Comparison of ENCODE assay signal across 9 cellular contexts in the genomic region with DNA sequence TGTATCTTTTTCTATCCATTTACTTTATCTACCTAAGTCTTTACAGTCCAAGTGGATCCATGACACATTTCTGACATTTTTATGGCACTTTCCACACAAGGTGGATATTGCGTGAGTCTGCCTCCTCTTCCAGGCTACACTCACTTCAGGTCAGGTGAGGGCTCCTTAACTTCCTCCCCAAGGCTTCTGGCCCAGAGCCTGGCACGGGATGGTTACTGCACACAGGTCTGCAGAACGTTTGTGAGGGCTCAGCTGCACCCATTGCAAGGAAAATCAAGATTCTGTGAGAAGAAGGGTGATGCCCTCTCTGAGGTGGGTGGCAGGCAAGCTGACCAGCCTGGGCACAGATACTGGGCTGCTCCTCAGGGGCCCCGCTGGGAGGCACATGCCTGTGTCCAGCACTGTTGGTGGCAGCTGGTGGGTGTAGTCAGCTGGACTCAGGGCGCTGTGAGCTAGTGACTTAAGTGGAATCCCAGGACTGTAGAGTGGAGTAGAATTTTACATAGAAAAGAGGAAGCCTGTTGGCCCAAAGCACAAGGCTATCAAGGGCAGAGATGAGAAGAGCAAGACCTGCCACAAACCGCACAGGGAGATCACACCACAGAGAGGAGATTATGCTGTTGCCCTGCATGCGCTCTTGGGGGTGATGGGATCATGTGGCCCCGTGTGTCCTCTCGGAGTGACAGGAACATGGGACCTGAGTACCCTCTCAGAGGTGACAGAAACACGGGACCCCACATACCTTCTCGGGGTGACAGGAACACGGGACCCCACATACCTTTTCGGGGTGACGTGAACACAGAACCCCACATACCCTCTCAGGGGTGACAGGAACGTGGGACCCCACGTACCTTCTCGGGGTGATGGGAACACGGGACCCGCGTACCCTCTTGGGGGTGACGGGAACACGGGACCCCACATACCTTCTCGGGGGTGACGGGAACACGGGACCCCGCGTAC. TPM values are rescaled to one million over a fixed set of nuclear protein-coding genes. Genes with fewer than 3 reads are reported as not detected.
DNase-seq lines count a peak whose midpoint lies in the region; ATAC-seq and TF ChIP-seq lines count a peak whose summit lies in the region.
"Had no signal": no experiment of that assay in that cellular context is flagged by ENCODE, and none has a peak within 500 bp of the region (broad histone marks: within the 10 kb centered on the region; RNA-seq: fewer than 3 reads in every experiment).

No MANE protein-coding gene starts in this region.

- H3K4me1 Mint-ChIP-seq in T-cell (peaks cover 5 to 19% (median 5%) of the 10 kb centered on the region in 3 donors), immature natural killer cell (peaks cover 6% of the 10 kb centered on the region in 2 donors)

- no peaks in the 10 kb centered on the region for H3K27me3 ChIP-seq in A673 (replicated peaks; ENCODE audit: insufficient read depth, low read depth, low read length, poor library complexity)

- H3K36me3 Mint-ChIP-seq in T-cell (no peaks in the 10 kb centered on the region), immature natural killer cell (no peaks in the 10 kb centered on the region)

- H3K4me3 Mint-ChIP-seq in T-cell (peak overlapping the region; percentile 26 to 76 (median 55)), immature natural killer cell (peak overlapping the region; percentile 20 to 77 (median 60))

- H3K4me1 ChIP-seq in A673 (ENCODE audit: insufficient read depth, low read length, poor library complexity, severe bottlenecking), result peaks cover 11% of the 10 kb centered on the region

- no TSS peak for BruUV-seq in A673 (replicated peaks; lab: Mats Ljungman, UMichigan)

- DNase-seq in 8988T (peak; percentile 24), GM12865 (ENCODE audit: low read depth) (no peak), T-cell (no peak), immature natural killer cell (no peak), NCI-H2029 treated with DMSO at 0.1 percent for 48 hours (lab: John Stamatoyannopoulos, UW) (no peak), A673 (ENCODE audit: low spot score) (no peak)
- DNase-seq in stimulated activated CD4-positive, alpha-beta T cell treated with anti-CD3 and anti-CD28 coated beads, Interleukin-4, amount 100 ng/mL, for 1 hour, result no peak
- DNase-seq: cerebellar nuclear complex had no signal

- H3K27ac ChIP-seq in A673 (ENCODE audit: low read depth, low read length, poor library complexity, severe bottlenecking), result no peak overlapping the region

- CTCF ChIA-PET in T-cell (lab: Charles Lee), result no interaction called here
- CTCF ChIA-PET in A673 (lab: Charles Lee), result no interaction called here

- H3K4me3 ChIP-seq in GM12865 (ENCODE audit: low read depth, low read length) (peak overlapping the region; percentile 42; the same call in 1 of the 2 replicates), A673 (ENCODE audit: low read depth, low read length, poor library complexity, severe bottlenecking) (no peak overlapping the region)

- intact Hi-C loops in A673 (cut with micrococcal nuclease; ENCODE audit: unreplicated experiment), result no loop called here

- TF ChIP-seq CTCF in GM12865 (IDR thresholded peaks at IDR 0.05; ENCODE audit: insufficient read depth, low read depth, low read length, missing control alignments), result no peak
- TF ChIP-seq CTCF in A673 (conservative IDR thresholded peaks at IDR 0.05; ENCODE audit: low read depth, low read length), result no peak

- peaks cover 8 to 25% of the 10 kb centered on the region in 2 donors for H3K27me3 Mint-ChIP-seq in T-cell
- peaks cover 0 to 4% (median 3%) of the 10 kb centered on the region in 3 donors for H3K27me3 Mint-ChIP-seq in immature natural killer cell (ENCODE audit: low read depth in 3 of 3)

- H3K9me3 Mint-ChIP-seq in T-cell (no peaks in the 10 kb centered on the region), immature natural killer cell (peaks cover 0 to 3% (median 0%) of the 10 kb centered on the region in 6 donors)

- H3K36me3 ChIP-seq in A673 (ENCODE audit: insufficient read depth, low read length, poor library complexity, severe bottlenecking), result no peaks in the 10 kb centered on the region

- ATAC-seq in T-cell (replicated peaks in 1 of 4) (no peak), GM19035 (IDR thresholded peaks at IDR 0.05; ENCODE audit: unreplicated experiment) (no peak)

- POLR2A ChIA-PET in T-cell (lab: Charles Lee), result no interaction called here
- POLR2A ChIA-PET in A673 (lab: Charles Lee; ENCODE audit: low non-redundant PET), result no interaction called here

- H3K27ac Mint-ChIP-seq in T-cell (peak overlapping the region in 1 of 2 donors; percentile 25), immature natural killer cell (peak overlapping the region in 2 of 6 donors; percentile 37 to 53)

- H3K9me3 ChIP-seq in A673 (ENCODE audit: low read depth, low read length, poor library complexity, severe bottlenecking), result no peaks in the 10 kb centered on the region

RNA-seq across cellular contexts. Expression of a gene that starts 21.3 kb away (rescaled TPM):
- total RNA-seq in T-cell (10 to 100 TPM in 1 of 5 donors, 1 to 10 TPM in 3, under 1 TPM in 1; 0.55 to 13.5 (median 3.4) TPM), A673 (2021) (2.0 and 2.2 TPM in 2 replicates)
- under 1 TPM in 1 of 3 donors, not detected in 2; 0.16 TPM for polyA plus RNA-seq in immature natural killer cell
